In genomic region chr12:92133795-92134637, GRCh38 we compare ENCODE assay signal across 8 cellular contexts. TPM values are rescaled to one million over a fixed set of nuclear protein-coding genes. Genes with fewer than 3 reads are reported as not detected.
DNase-seq lines count a peak whose midpoint lies in the region; ATAC-seq and TF ChIP-seq lines count a peak whose summit lies in the region.

No MANE protein-coding gene starts in this region.

- H3K27me3 ChIP-seq in Panc1 (ENCODE audit: control insufficient read depth, insufficient read depth, low read length): no peaks in the 10 kb centered on the region
- H3K27me3 ChIP-seq in thyroid gland: no peaks in the 10 kb centered on the region

- TF ChIP-seq POLR2A in thyroid gland (IDR thresholded peaks at IDR 0.05): no peak

- intact Hi-C loops in Panc1 (cut with micrococcal nuclease; ENCODE audit: unreplicated experiment) (loop anchor here (10.0 kb wide), 1 partner anchor 559 kb away; no protein-coding TSS in a partner anchor), thyroid gland (cut with DNase I) (no loop called here)

- in situ Hi-C loops in Panc1 (cut with HindIII; ENCODE audit: low pct_unique_long_range_greater_than_20kb, low sequenced_read_pairs): no loop called here

- 59 to 72% methylated on average over 3 of the region's 3 CpGs for WGBS in thyroid gland, 2 donors

- CTCF ChIA-PET in Panc1 (lab: Charles Lee): interaction anchor here (0.7 kb wide), 1 partner anchor 12 kb away, joined by 3 read pairs; no protein-coding TSS in a partner anchor

- POLR2A ChIA-PET in Panc1 (lab: Charles Lee): interaction anchor here (0.6 to 1.2 kb wide), 2 partner anchors 12 to 883 kb away, joined by 3 to 4 read pairs; partner anchors contain the start of gene BTG1

- H3K4me3 ChIP-seq in Panc1 (ENCODE audit: low read depth in 2 of 2, low read length in 2 of 2): no peak overlapping the region
- no peak overlapping the region for H3K4me3 ChIP-seq in thyroid gland (replicated peaks in 1 of 3)

- H3K9me3 ChIP-seq in Panc1 (ENCODE audit: control insufficient read depth, insufficient read depth, low read depth, low read length): no peaks in the 10 kb centered on the region
- no peaks in the 10 kb centered on the region for H3K9me3 ChIP-seq in thyroid gland

- H3K4me1 ChIP-seq in Panc1 (ENCODE audit: control insufficient read depth, insufficient read depth, low read length) (peaks cover 67% of the 10 kb centered on the region), thyroid gland (peaks cover 42 to 60% of the 10 kb centered on the region in 2 donors)

- TF ChIP-seq CTCF in Panc1 (IDR thresholded peaks at IDR 0.05) (no peak), thyroid gland (IDR thresholded peaks at IDR 0.05) (no peak)

- ATAC-seq in GM21515 (IDR thresholded peaks at IDR 0.05; ENCODE audit: unreplicated experiment) (peak; percentile 29), Panc1 (no peak)

- DNase-seq in CD1c-positive myeloid dendritic cell (ENCODE audit: extremely low spot score) (peak; percentile 85), Panc1 (ENCODE audit: low read depth, low spot score) (no peak), germinal center (ENCODE audit: low spot score) (peak; percentile 34), thyroid gland (no peak), dedifferentiated amniotic fluid mesenchymal stem cell (ENCODE audit: extremely low spot score) (no peak), HuH-7 (ENCODE audit: low spot score) (no peak), midbrain (lab: John Stamatoyannopoulos, UW) (no peak)

- no TSS peak for BruUV-seq in Panc1 (replicated peaks; lab: Mats Ljungman, UMichigan)

- no peaks in the 10 kb centered on the region; the same call in 1 of the 2 replicates for H3K36me3 ChIP-seq in Panc1 (ENCODE audit: control insufficient read depth, insufficient read depth, low read length)
- no peaks in the 10 kb centered on the region for H3K36me3 ChIP-seq in thyroid gland

- H3K27ac ChIP-seq in Panc1 (ENCODE audit: low read length) (peak overlapping the region; percentile 97), thyroid gland (peak overlapping the region in 2 of 3 donors; percentile 18 to 30)

RNA-seq across cellular contexts. Expression of gene BTG1, which starts 11.6 kb away (rescaled TPM):
- total RNA-seq in Panc1 (2021; ENCODE audit: unreplicated experiment): 50.0 TPM
- polyA plus RNA-seq in Panc1 (2012; ENCODE audit: insufficient read length): 46.9 TPM
- total RNA-seq in thyroid gland: 10 to 100 TPM; 21.9 to 28.1 (median 24.3) TPM

Comparison
In these comparisons a context has a peak if more than half of its experiments do, and no peak if none do; other contexts are left out.
1. DNase-seq: peak in CD1c-positive myeloid dendritic cell (single experiment) and germinal center (single experiment); none in Panc1 (single experiment), thyroid gland (0 of 2), dedifferentiated amniotic fluid mesenchymal stem cell (single experiment), HuH-7 (single experiment) and midbrain (single experiment).